Comparison of ENCODE assay signal across 8 cellular contexts in the genomic region with DNA sequence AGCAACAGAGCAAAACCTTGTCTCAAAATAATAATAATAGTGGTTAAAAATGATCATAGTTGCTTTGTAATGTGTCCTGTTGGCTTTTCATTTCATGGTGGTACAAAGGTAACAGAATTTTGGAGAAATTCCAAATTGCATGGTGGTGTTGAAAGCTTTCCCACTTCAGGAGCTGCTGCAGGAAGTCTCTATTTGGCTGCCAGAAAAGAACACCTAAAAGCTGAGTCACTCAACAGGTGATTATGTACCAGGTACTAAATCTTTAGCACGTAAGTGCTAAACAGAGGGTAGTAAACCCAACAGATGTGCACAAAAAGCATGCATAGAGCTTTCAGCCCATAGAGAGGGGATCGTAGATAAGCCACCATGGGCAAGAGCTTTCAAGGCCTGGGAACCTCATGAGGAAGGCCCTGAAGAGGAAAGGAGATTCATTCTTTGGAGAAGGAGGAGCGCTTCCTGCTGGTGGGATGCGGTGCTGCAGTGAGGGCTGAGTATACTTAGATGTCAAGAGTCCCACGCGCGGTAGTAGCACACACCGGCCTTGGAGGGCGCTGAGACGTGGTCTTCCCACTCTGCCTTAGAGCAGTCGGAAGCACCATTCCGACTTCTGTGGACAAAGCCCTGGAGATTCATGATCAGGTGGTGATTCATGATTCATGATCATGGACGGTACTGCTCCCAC.
A peak's percentile ranks its signal among the peaks of the same experiment; 100 is the strongest.
DNase-seq lines count a peak whose midpoint lies in the region; ATAC-seq, FAIRE-seq and TF ChIP-seq lines count a peak whose summit lies in the region.

No MANE protein-coding gene starts in this region.

- no peak overlapping the region for H2AFZ ChIP-seq in Karpas-422 (ENCODE audit: low read length)

- peak; percentile 73 for TF ChIP-seq CTCF in GM12872 (IDR thresholded peaks at IDR 0.05; ENCODE audit: insufficient read depth, low read depth, low read length)

- H3K27ac ChIP-seq in Karpas-422 (ENCODE audit: low read length): no peak overlapping the region

- no peak for ATAC-seq in sciatic nerve

- H3K9ac ChIP-seq in Karpas-422 (ENCODE audit: low read length): no peak overlapping the region

- no peak for FAIRE-seq in GM19239 (lab: Jason Lieb, UNC)

- H3K4me3 ChIP-seq in Karpas-422 (ENCODE audit: low read length): no peak overlapping the region

- peaks cover 3% of the 10 kb centered on the region; the same call in 1 of the 2 replicates for H4K20me1 ChIP-seq in Karpas-422 (ENCODE audit: insufficient read depth, low read depth, low read length)

- no peaks in the 10 kb centered on the region for H3K27me3 ChIP-seq in Karpas-422 (ENCODE audit: low read length)

- DNase-seq in Karpas-422 (peak; percentile 78), erythroblast (lab: John Stamatoyannopoulos, UW) (peak; percentile 65 to 69), sciatic nerve (ENCODE audit: low spot score) (peak; percentile 65), GM19239 (ENCODE audit: insufficient read length, low spot score) (no peak), SKM-1 treated with dmso at 0.1 percent for 144 hours (lab: John Stamatoyannopoulos, UW; ENCODE audit: unreplicated experiment) (no peak), foreskin melanocyte (no peak)
- DNase-seq in activated CD4-positive, CD25-positive, alpha-beta regulatory T cell treated with anti-CD3 and anti-CD28 coated beads, Interleukin-2, amount 50 U/mL, for 72 hours: peak; percentile 59

- peaks cover 4% of the 10 kb centered on the region; the same call in 1 of the 2 replicates for H3K36me3 ChIP-seq in Karpas-422 (ENCODE audit: insufficient read depth, low read length)

- H3K4me1 ChIP-seq in Karpas-422 (ENCODE audit: low read length): peaks cover 21% of the 10 kb centered on the region

- H3K9me2 ChIP-seq in Karpas-422 (replicated peaks; ENCODE audit: insufficient read depth, low read length): no peaks in the 10 kb centered on the region

- TF ChIP-seq POLR2A in erythroblast (IDR thresholded peaks at IDR 0.05; ENCODE audit: low read length): no peak

- H3K9me3 ChIP-seq in Karpas-422 (ENCODE audit: low read length): no peaks in the 10 kb centered on the region

- H3K4me2 ChIP-seq in Karpas-422 (ENCODE audit: low read depth, low read length, poor library complexity, severe bottlenecking): no peak overlapping the region

- H3K79me2 ChIP-seq in Karpas-422 (ENCODE audit: low read length): peaks cover 84% of the 10 kb centered on the region

- intact Hi-C loops in sciatic nerve (cut with DNase I): loop anchor here (10.0 kb wide), 1 partner anchor 157 kb away; no protein-coding TSS in a partner anchor

Comparison
In these comparisons a context has a peak if more than half of its experiments do, and no peak if none do; other contexts are left out.
1. DNase-seq: peak in Karpas-422 (single experiment), activated CD4-positive, CD25-positive, alpha-beta regulatory T cell treated with anti-CD3 and anti-CD28 coated beads, Interleukin-2, amount 50 U/mL, for 72 hours (single experiment), erythroblast (2 of 2) and sciatic nerve (single experiment); none in GM19239 (single experiment), SKM-1 treated with dmso at 0.1 percent for 144 hours (single experiment) and foreskin melanocyte (single experiment).